Comparison of ENCODE assay signal across 22 cellular contexts in genomic region chr22:46138058-46138797, GRCh38. TPM values are rescaled to one million over a fixed set of nuclear protein-coding genes. Genes with fewer than 3 reads are reported as not detected.
DNase-seq lines count a peak whose midpoint lies in the region; ATAC-seq and TF ChIP-seq lines count a peak whose summit lies in the region.
"Had no signal": no experiment of that assay in that cellular context is flagged by ENCODE, and none has a peak within 500 bp of the region (broad histone marks: within the 10 kb centered on the region; RNA-seq: fewer than 3 reads in every experiment).

No MANE protein-coding gene starts in this region.

- TF ChIP-seq CTCF in heart right ventricle (IDR thresholded peaks at IDR 0.05) (no peak), spleen (IDR thresholded peaks at IDR 0.05 in 8 of 11, conservative IDR thresholded peaks at IDR 0.05 in 3 of 11) (no peak)

- H3K9me3 Mint-ChIP-seq in dendritic cell treated with granulocyte-macrophage colony-stimulating factor and Interleukin-4, amounts not matched to agents 40 ng/mL and 50 ng/mL, for 4 days = no peaks in the 10 kb centered on the region
- H3K9me3 Mint-ChIP-seq in memory B cell = no peaks in the 10 kb centered on the region
- H3K9me3 Mint-ChIP-seq: CD8-positive, alpha-beta T cell; GM23338 had no signal

- H3K4me1 ChIP-seq in heart right ventricle (peaks cover 7 to 21% (median 15%) of the 10 kb centered on the region in 9 donors), spleen (peaks cover 0 to 3% (median 0%) of the 10 kb centered on the region in 6 donors)

- H3K27me3 Mint-ChIP-seq in dendritic cell treated with granulocyte-macrophage colony-stimulating factor and Interleukin-4, amounts not matched to agents 40 ng/mL and 50 ng/mL, for 4 days = peaks cover 9% of the 10 kb centered on the region
- H3K27me3 Mint-ChIP-seq in memory B cell = no peaks in the 10 kb centered on the region

- peak overlapping the region; percentile 23 for H3K27ac Mint-ChIP-seq in dendritic cell treated with granulocyte-macrophage colony-stimulating factor and Interleukin-4, amounts not matched to agents 40 ng/mL and 50 ng/mL, for 4 days
- H3K27ac Mint-ChIP-seq in memory B cell = peak overlapping the region; percentile 84
- H3K27ac Mint-ChIP-seq: CD8-positive, alpha-beta T cell; GM23338 had no signal

- 85 to 93% methylated on average over 14 of the region's 14 CpGs for WGBS in heart right ventricle, 2 donors
- 84 to 92% (median 87%) methylated on average over 13 to 14 of the region's 14 CpGs for WGBS in spleen, 5 donors

- H3K36me3 ChIP-seq in heart right ventricle (no peaks in the 10 kb centered on the region), spleen (no peaks in the 10 kb centered on the region)

- ATAC-seq in heart right ventricle (no peak), Right ventricle myocardium inferior (no peak), memory B cell (ENCODE audit: low read depth) (no peak), HG03442 (IDR thresholded peaks at IDR 0.05; ENCODE audit: unreplicated experiment) (no peak), GM18868 (IDR thresholded peaks at IDR 0.05; ENCODE audit: unreplicated experiment) (no peak), HG02571 (IDR thresholded peaks at IDR 0.05; ENCODE audit: unreplicated experiment) (no peak)
- ATAC-seq: CD8-positive, alpha-beta T cell; HCT116; PC-3 had no signal

- peak in 1 of 2 donors; percentile 18 for DNase-seq in heart right ventricle
- DNase-seq in Right ventricle myocardium inferior (ENCODE audit: missing footprints) = no peak
- no peak for DNase-seq in memory B cell (ENCODE audit: low spot score in 2 of 2)
- peak; percentile 53 for DNase-seq in spleen
- DNase-seq: Calu3; CD8-positive, alpha-beta T cell; DMS53; EL; KG1; NCI-H1105 treated with DMSO at 0.1 percent for 48 hours; NCI-H1694 treated with DMSO at 0.1 percent for 48 hours; NCI-H2107; NCI-H2227 treated with DMSO at 0.1 percent for 48 hours; NCI-H524 treated with DMSO at 0.1 percent for 48 hours; PC-3; RPMI8226 had no signal

- H3K36me3 Mint-ChIP-seq in dendritic cell treated with granulocyte-macrophage colony-stimulating factor and Interleukin-4, amounts not matched to agents 40 ng/mL and 50 ng/mL, for 4 days (ENCODE audit: low read depth) = peaks cover 6% of the 10 kb centered on the region
- H3K36me3 Mint-ChIP-seq in memory B cell = peaks cover 6% of the 10 kb centered on the region
- H3K36me3 Mint-ChIP-seq: CD8-positive, alpha-beta T cell had no signal

- H3K27ac ChIP-seq in heart right ventricle (peak overlapping the region in 6 of 10 donors; percentile 7 to 91 (median 84)), spleen (no peak overlapping the region)

- H3K27me3 ChIP-seq in heart right ventricle (no peaks in the 10 kb centered on the region), spleen (replicated peaks in 1 of 7) (no peaks in the 10 kb centered on the region)

- intact Hi-C loops in heart right ventricle (cut with DNase I) (no loop called here), Right ventricle myocardium inferior (cut with DNase I) (no loop called here), spleen (cut with DNase I; ENCODE audit: low total_unique reads) (no loop called here)
- intact Hi-C loops in dendritic cell treated with granulocyte-macrophage colony-stimulating factor and Interleukin-4, amounts not matched to agents 40 ng/mL and 50 ng/mL, for 4 days (cut with micrococcal nuclease) = no loop called here

- no peak overlapping the region for H3K4me3 ChIP-seq in heart right ventricle
- H3K4me3 ChIP-seq in spleen = no peak overlapping the region
- H3K4me3 ChIP-seq: GM23338 had no signal

- no peak for TF ChIP-seq POLR2A in spleen (IDR thresholded peaks at IDR 0.05)

- no peaks in the 10 kb centered on the region for H3K9me3 ChIP-seq in heart right ventricle
- H3K9me3 ChIP-seq in spleen = no peaks in the 10 kb centered on the region

- peaks cover 8% of the 10 kb centered on the region for H3K4me1 Mint-ChIP-seq in dendritic cell treated with granulocyte-macrophage colony-stimulating factor and Interleukin-4, amounts not matched to agents 40 ng/mL and 50 ng/mL, for 4 days (ENCODE audit: low read depth)
- peaks cover 21% of the 10 kb centered on the region for H3K4me1 Mint-ChIP-seq in memory B cell
- H3K4me1 Mint-ChIP-seq: GM23338 had no signal

- H3K4me3 Mint-ChIP-seq in dendritic cell treated with granulocyte-macrophage colony-stimulating factor and Interleukin-4, amounts not matched to agents 40 ng/mL and 50 ng/mL, for 4 days = no peak overlapping the region
- H3K4me3 Mint-ChIP-seq in memory B cell = no peak overlapping the region
- H3K4me3 Mint-ChIP-seq: CD8-positive, alpha-beta T cell; GM23338 had no signal

RNA-seq across cellular contexts. Expression of gene PPARA, which starts 12.1 kb away (rescaled TPM):
- total RNA-seq in heart right ventricle = 10 to 100 TPM; 69.0 to 89.5 (median 81.1) TPM
- polyA plus RNA-seq in heart right ventricle = 10 to 100 TPM; 15.5 to 20.3 TPM
- 70.5 TPM for total RNA-seq in Right ventricle myocardium inferior
- total RNA-seq in spleen = 10 to 100 TPM; 21.2 to 40.9 (median 24.8) TPM
- polyA plus RNA-seq in spleen = 1 to 10 TPM; 2.0 to 5.8 (median 2.4) TPM

Comparison
In these comparisons a context has a peak if more than half of its experiments do, and no peak if none do; other contexts are left out.
1. H3K27ac ChIP-seq: peak in heart right ventricle (6 of 10); none in spleen (0 of 8).